ENCODE assay signal across 27 cellular contexts in the genomic region with DNA sequence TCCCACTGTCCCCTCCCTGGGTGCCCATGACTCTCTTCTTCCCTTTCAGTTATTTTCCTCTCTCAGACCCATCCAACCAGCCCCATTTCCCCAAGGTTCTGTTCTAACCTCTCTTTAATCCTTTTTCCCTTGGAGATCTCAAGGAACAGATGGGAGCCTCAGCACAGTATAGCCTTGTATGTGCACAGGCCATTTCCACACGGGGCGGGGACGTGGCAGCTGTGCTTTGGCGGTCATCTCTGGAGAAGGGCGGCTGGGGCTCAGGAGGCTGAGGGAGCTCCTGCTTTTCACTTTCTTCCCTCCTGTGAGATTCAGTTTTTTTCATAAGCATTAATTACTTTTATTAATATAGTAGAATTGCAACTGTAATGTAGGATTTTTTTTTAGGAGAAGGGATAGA.
A peak's percentile ranks its signal among the peaks of the same experiment; 100 is the strongest.
DNase-seq lines count a peak whose midpoint lies in the region; ATAC-seq and TF ChIP-seq lines count a peak whose summit lies in the region.
"Had no signal": no experiment of that assay in that cellular context is flagged by ENCODE, and none has a peak within 500 bp of the region (broad histone marks: within the 10 kb centered on the region; RNA-seq: fewer than 3 reads in every experiment).

No MANE protein-coding gene starts in this region.

- no peaks in the 10 kb centered on the region for H3K27me3 Mint-ChIP-seq in chondrocyte (ENCODE audit: low read depth)
- H3K27me3 Mint-ChIP-seq in neural crest cell (ENCODE audit: low read depth) = no peaks in the 10 kb centered on the region
- H3K27me3 Mint-ChIP-seq: activated T-cell treated with anti-CD3 and anti-CD28 coated beads, Interleukin-2, amount 50 U/mL, for 24 hours; IgD-negative memory B cell had no signal

- no peaks in the 10 kb centered on the region for H3K27me3 ChIP-seq in testis
- H3K27me3 ChIP-seq: BLaER1, cardiac muscle cell, pancreas had no signal

- no peaks in the 10 kb centered on the region for H3K9me3 ChIP-seq in testis
- H3K9me3 ChIP-seq: lower lobe of right lung, pancreas had no signal

- H3K36me3 Mint-ChIP-seq in chondrocyte (ENCODE audit: low read depth) = peaks cover 7% of the 10 kb centered on the region
- H3K36me3 Mint-ChIP-seq in neural crest cell (ENCODE audit: low read depth) = peaks cover 8% of the 10 kb centered on the region

- 66 to 73% methylated on average over 5 of the region's 5 CpGs for WGBS in testis, 2 donors

- H3K4me3 Mint-ChIP-seq in chondrocyte (ENCODE audit: unreplicated experiment) (no peak overlapping the region), neural crest cell (no peak overlapping the region)
- H3K4me3 Mint-ChIP-seq: activated CD8-positive, alpha-beta T cell treated with anti-CD3 and anti-CD28 coated beads, Interleukin-2, amount 10 ng/mL, durations not matched to agents 7 days and 5 days; activated T-cell treated with anti-CD3 and anti-CD28 coated beads, Interleukin-2, amount 50 U/mL, for 24 hours; GM23338; IgD-negative memory B cell had no signal

- H3K27ac Mint-ChIP-seq in chondrocyte (ENCODE audit: unreplicated experiment) = peak overlapping the region; percentile 18
- H3K27ac Mint-ChIP-seq in neural crest cell (ENCODE audit: unreplicated experiment) = peak overlapping the region; percentile 73
- H3K27ac Mint-ChIP-seq: activated CD8-positive, alpha-beta T cell treated with anti-CD3 and anti-CD28 coated beads, Interleukin-2, amount 10 ng/mL, durations not matched to agents 7 days and 5 days; activated T-cell treated with anti-CD3 and anti-CD28 coated beads, Interleukin-2, amount 50 U/mL, for 24 hours; GM23338 had no signal

- peak overlapping the region; percentile 5 to 36 for H3K27ac ChIP-seq in testis
- H3K27ac ChIP-seq: BLaER1, cardiac muscle cell, epithelial cell of prostate, lower lobe of right lung, pancreas had no signal

- peak; percentile 29 for ATAC-seq in left ventricle myocardium superior
- no peak for ATAC-seq in Right ventricle myocardium inferior
- ATAC-seq: activated CD8-positive, alpha-beta T cell treated with anti-CD3 and anti-CD28 coated beads, Interleukin-2, amount 10 ng/mL, durations not matched to agents 7 days and 5 days; GM23338; lower lobe of right lung; right cardiac atrium had no signal

- peak; percentile 46 for DNase-seq in left ventricle myocardium superior
- DNase-seq in Right ventricle myocardium inferior (ENCODE audit: missing footprints) = no peak
- peak; percentile 72 for DNase-seq in chondrocyte (ENCODE audit: low spot score)
- DNase-seq in neural crest cell (ENCODE audit: low read depth, low spot score) = no peak
- peak; percentile 53 for DNase-seq in testis
- no peak for DNase-seq in erythroblast (lab: John Stamatoyannopoulos, UW)
- DNase-seq in H4 (ENCODE audit: low spot score) = no peak
- DNase-seq in cortex of kidney (lab: John Stamatoyannopoulos, UW) = no peak
- DNase-seq: activated CD8-positive, alpha-beta T cell treated with anti-CD3 and anti-CD28 coated beads, Interleukin-2, amount 10 ng/mL, durations not matched to agents 7 days and 5 days; activated naive CD4-positive, alpha-beta T cell; activated T-cell treated with anti-CD3 and anti-CD28 coated beads, Interleukin-2, amount 50 U/mL, for 24 hours; amygdala; foreskin melanocyte; hypothalamus; kidney; lower lobe of right lung; NCI-H1417; NCI-H2107; NCI-H526; substantia nigra had no signal

- H3K4me3 ChIP-seq in testis = no peak overlapping the region
- H3K4me3 ChIP-seq: BLaER1, cardiac muscle cell, GM23338, lower lobe of right lung, pancreas had no signal

- H3K36me3 ChIP-seq in testis (ENCODE audit: low read depth, missing control alignments) = no peaks in the 10 kb centered on the region
- H3K36me3 ChIP-seq: BLaER1, cardiac muscle cell, lower lobe of right lung, pancreas had no signal

- peaks cover 7% of the 10 kb centered on the region for H3K4me1 ChIP-seq in testis

- intact Hi-C loops in left ventricle myocardium superior (cut with micrococcal nuclease) = no loop called here
- intact Hi-C loops in Right ventricle myocardium inferior (cut with DNase I) = no loop called here
- intact Hi-C loops in testis (cut with DNase I; ENCODE audit: low total_unique reads) = no loop called here

- H3K4me1 Mint-ChIP-seq in chondrocyte (ENCODE audit: low read depth) (peaks cover 41% of the 10 kb centered on the region), neural crest cell (peaks cover 52% of the 10 kb centered on the region)

- TF ChIP-seq CTCF in chondrocyte (IDR thresholded peaks at IDR 0.05) (no peak), neural crest cell (conservative IDR thresholded peaks at IDR 0.05) (no peak), testis (IDR thresholded peaks at IDR 0.05) (no peak)

- peaks cover 8% of the 10 kb centered on the region for H3K9me3 Mint-ChIP-seq in chondrocyte (ENCODE audit: low read depth)
- no peaks in the 10 kb centered on the region for H3K9me3 Mint-ChIP-seq in neural crest cell
- H3K9me3 Mint-ChIP-seq: activated T-cell treated with anti-CD3 and anti-CD28 coated beads, Interleukin-2, amount 50 U/mL, for 24 hours; IgD-negative memory B cell had no signal

- no peak for TF ChIP-seq POLR2A in testis (IDR thresholded peaks at IDR 0.05)
- no peak for TF ChIP-seq POLR2A in erythroblast (IDR thresholded peaks at IDR 0.05; ENCODE audit: low read length)

Comparison
In these comparisons a context has a peak if more than half of its experiments do, and no peak if none do; other contexts are left out.
1. DNase-seq: peak in left ventricle myocardium superior (single experiment), chondrocyte (single experiment) and testis (single experiment); none in Right ventricle myocardium inferior (single experiment), neural crest cell (single experiment), erythroblast (0 of 2), H4 (single experiment) and cortex of kidney (single experiment).